Comparison of ENCODE assay signal across 16 cellular contexts in genomic region chr2:53498210-53498609, GRCh38.
DNase-seq lines count a peak whose midpoint lies in the region; FAIRE-seq and TF ChIP-seq lines count a peak whose summit lies in the region.
"Had no signal": no experiment of that assay in that cellular context is flagged by ENCODE, and none has a peak within 500 bp of the region (broad histone marks: within the 10 kb centered on the region; RNA-seq: fewer than 3 reads in every experiment).

No MANE protein-coding gene starts in this region.

- no peaks in the 10 kb centered on the region for H3K4me1 ChIP-seq in kidney (ENCODE audit: control insufficient read depth in 1 of 2, insufficient read depth in 1 of 2, low read depth in 1 of 2, low read length in 2 of 2)
- H3K4me1 ChIP-seq: neural progenitor cell had no signal

- H3K27ac Mint-ChIP-seq in nephron = peak overlapping the region in 2 of 3 experiments; percentile 38 to 63
- H3K27ac Mint-ChIP-seq: neural progenitor cell, T-cell had no signal

- no peaks in the 10 kb centered on the region for H3K36me3 ChIP-seq in kidney (ENCODE audit: control insufficient read depth in 1 of 2, insufficient read depth in 2 of 2, low read length in 2 of 2)
- H3K36me3 ChIP-seq: neural progenitor cell had no signal

- no peak for FAIRE-seq in kidney (lab: Jason Lieb, UNC)

- H3K4me1 Mint-ChIP-seq in nephron = peaks cover 20% of the 10 kb centered on the region
- H3K4me1 Mint-ChIP-seq: central memory CD8-positive, alpha-beta T cell; neural progenitor cell; T-cell had no signal

- no peak overlapping the region for H3K9ac ChIP-seq in kidney (ENCODE audit: low read length in 2 of 2)
- H3K9ac ChIP-seq: neural progenitor cell had no signal

- H3K27ac ChIP-seq in kidney (ENCODE audit: low read depth in 2 of 2, low read length in 2 of 2) = no peak overlapping the region
- H3K27ac ChIP-seq: neural progenitor cell had no signal

- no peaks in the 10 kb centered on the region for H3K9me3 ChIP-seq in kidney (ENCODE audit: control insufficient read depth in 1 of 2, low read length in 2 of 2)

- no peak overlapping the region for H3K4me3 Mint-ChIP-seq in nephron
- H3K4me3 Mint-ChIP-seq: central memory CD8-positive, alpha-beta T cell; neural progenitor cell; T-cell had no signal

- intact Hi-C loops in kidney (cut with DNase I) = no loop called here

- H3K27me3 Mint-ChIP-seq in nephron (ENCODE audit: low read depth) = no peaks in the 10 kb centered on the region

- H3K4me3 ChIP-seq in kidney (ENCODE audit: low read length in 2 of 2) = no peak overlapping the region
- H3K4me3 ChIP-seq: neural progenitor cell had no signal

- H3K9me3 Mint-ChIP-seq in nephron = no peaks in the 10 kb centered on the region
- H3K9me3 Mint-ChIP-seq: central memory CD8-positive, alpha-beta T cell; neural progenitor cell; T-cell had no signal

- DNase-seq in AG08396 (ENCODE audit: low spot score) = peak; percentile 42
- peak; percentile 43 for DNase-seq in NCI-H2029 treated with DMSO at 0.1 percent for 48 hours (lab: John Stamatoyannopoulos, UW)
- peak; percentile 37 for DNase-seq in fibroblast of gingiva (ENCODE audit: low read depth)
- DNase-seq in Kasumi-1 (lab: John Stamatoyannopoulos, UW) = no peak
- no peak for DNase-seq in NCI-H526 treated with DMSO at 0.1 percent for 48 hours (lab: John Stamatoyannopoulos, UW)
- no peak for DNase-seq in kidney
- no peak for DNase-seq in NOMO-1 (lab: John Stamatoyannopoulos, UW; ENCODE audit: unreplicated experiment in 2 of 2)
- DNase-seq: activated CD4-positive, alpha-beta T cell treated with anti-CD3 and anti-CD28 coated beads for 48 hours; C1 segment of cervical spinal cord; erythroblast; islet precursor cell; stimulated activated CD4-positive, alpha-beta T cell treated with anti-CD3 and anti-CD28 coated beads, Interleukin-15, amount 100 ng/mL, for 24 hours; T-cell had no signal

- H3K36me3 Mint-ChIP-seq in nephron (ENCODE audit: low read depth) = no peaks in the 10 kb centered on the region
- H3K36me3 Mint-ChIP-seq: T-cell had no signal

- TF ChIP-seq CTCF in nephron (IDR thresholded peaks at IDR 0.05; ENCODE audit: unreplicated experiment in 3 of 3) (no peak), kidney (IDR thresholded peaks at IDR 0.05; ENCODE audit: borderline replicate concordance, extremely low read depth, insufficient read depth) (no peak)

Comparison
In these comparisons a context has a peak if more than half of its experiments do, and no peak if none do; other contexts are left out.
1. DNase-seq: peak in AG08396 (single experiment), NCI-H2029 treated with DMSO at 0.1 percent for 48 hours (single experiment) and fibroblast of gingiva (single experiment); none in Kasumi-1 (0 of 2), NCI-H526 treated with DMSO at 0.1 percent for 48 hours (single experiment), kidney (single experiment) and NOMO-1 (0 of 2).